ENCODE assay signal across 8 cellular contexts in genomic region chr1:195195423-195196057, GRCh38.
A peak's percentile ranks its signal among the peaks of the same experiment; 100 is the strongest.
DNase-seq lines count a peak whose midpoint lies in the region; ATAC-seq and TF ChIP-seq lines count a peak whose summit lies in the region.

No MANE protein-coding gene starts in this region.

- no peaks in the 10 kb centered on the region for H4K20me1 ChIP-seq in DOHH2 (ENCODE audit: control insufficient read depth, insufficient read depth, low read depth, low read length)

- ATAC-seq in GM19025 (IDR thresholded peaks at IDR 0.05; ENCODE audit: low read depth, unreplicated experiment): peak; percentile 95
- peak; percentile 96 for ATAC-seq in HG02870 (IDR thresholded peaks at IDR 0.05; ENCODE audit: unreplicated experiment)

- no peaks in the 10 kb centered on the region for H3K9me3 ChIP-seq in DOHH2 (ENCODE audit: control insufficient read depth, insufficient read depth, low read length)

- peaks cover 12% of the 10 kb centered on the region for H3K4me1 ChIP-seq in DOHH2 (ENCODE audit: control insufficient read depth, low read length)

- no peaks in the 10 kb centered on the region for H3F3A ChIP-seq in DOHH2 (ENCODE audit: control insufficient read depth, insufficient read depth)

- H3K4me2 ChIP-seq in DOHH2 (ENCODE audit: low read length): peak overlapping the region; percentile 57

- no peak overlapping the region for H3K27ac ChIP-seq in DOHH2 (ENCODE audit: low read depth, low read length)

- no peaks in the 10 kb centered on the region for H3K79me2 ChIP-seq in DOHH2 (ENCODE audit: control insufficient read depth, low read length)

- H3K9me2 ChIP-seq in DOHH2 (replicated peaks; ENCODE audit: control insufficient read depth, low read length): no peaks in the 10 kb centered on the region

- TF ChIP-seq CTCF in DOHH2 (IDR thresholded peaks at IDR 0.05; ENCODE audit: low read depth, low read length, poor library complexity, severe bottlenecking): no peak

- no peaks in the 10 kb centered on the region for H3K36me3 ChIP-seq in DOHH2 (ENCODE audit: control insufficient read depth, low read length)

- H3K4me3 ChIP-seq in DOHH2 (ENCODE audit: low read length): peak overlapping the region; percentile 48

- DNase-seq in OCI-M1 (lab: John Stamatoyannopoulos, UW) (peak; percentile 54), SK-N-DZ (ENCODE audit: low spot score) (no peak), germinal center (ENCODE audit: low spot score) (no peak), GOT3 (lab: John Stamatoyannopoulos, UW) (no peak), NCI-H526 (lab: John Stamatoyannopoulos, UW) (no peak)

- H3K27me3 ChIP-seq in DOHH2 (ENCODE audit: control insufficient read depth, low read length): no peaks in the 10 kb centered on the region
